ENCODE assay signal across 9 cellular contexts in genomic region chr14:74980746-74981661, GRCh38. TPM values are rescaled to one million over a fixed set of nuclear protein-coding genes. Genes with fewer than 3 reads are reported as not detected.
DNase-seq lines count a peak whose midpoint lies in the region; ATAC-seq and TF ChIP-seq lines count a peak whose summit lies in the region.
"Had no signal": no experiment of that assay in that cellular context is flagged by ENCODE, and none has a peak within 500 bp of the region (broad histone marks: within the 10 kb centered on the region; RNA-seq: fewer than 3 reads in every experiment).

No MANE protein-coding gene starts in this region.

- H3K9me2 ChIP-seq in SK-N-SH, result no peaks in the 10 kb centered on the region
- no peaks in the 10 kb centered on the region for H3K9me2 ChIP-seq in Karpas-422 (replicated peaks; ENCODE audit: insufficient read depth, low read length)

- peaks cover 35 to 52% of the 10 kb centered on the region in 2 experiments; a peak in 3 of 4 replicates for H3K4me1 ChIP-seq in SK-N-SH (ENCODE audit: control insufficient read depth in 1 of 2, insufficient read depth in 2 of 2, low read depth in 1 of 2, low read length in 1 of 2)
- H3K4me1 ChIP-seq in suprapubic skin, result peaks cover 54% of the 10 kb centered on the region
- H3K4me1 ChIP-seq in Karpas-422 (ENCODE audit: low read length), result no peaks in the 10 kb centered on the region

- H3K27ac ChIP-seq in SK-N-SH (ENCODE audit: low read depth in 2 of 2, low read length in 1 of 2), result no peak overlapping the region; a peak in 1 of 4 replicates
- no peak overlapping the region for H3K27ac ChIP-seq in suprapubic skin
- no peak overlapping the region for H3K27ac ChIP-seq in Karpas-422 (ENCODE audit: low read length)

- no peaks in the 10 kb centered on the region for H3K36me3 ChIP-seq in SK-N-SH (replicated peaks in 1 of 2; ENCODE audit: control insufficient read depth in 1 of 2, insufficient read depth in 2 of 2, low read length in 1 of 2)
- no peaks in the 10 kb centered on the region for H3K36me3 ChIP-seq in suprapubic skin
- H3K36me3 ChIP-seq in Karpas-422 (ENCODE audit: insufficient read depth, low read length), result no peaks in the 10 kb centered on the region

- POLR2A ChIA-PET in SK-N-SH (lab: Yijun Ruan, JAX), result interaction anchor here (1.6 kb wide), 1 partner anchor 146 kb away, joined by 5 read pairs; the partner anchor contains the start of gene NEK9

- H3K27me3 ChIP-seq in SK-N-SH (ENCODE audit: insufficient read depth) (no peaks in the 10 kb centered on the region), suprapubic skin (no peaks in the 10 kb centered on the region), Karpas-422 (ENCODE audit: low read length) (no peaks in the 10 kb centered on the region)

- no peaks in the 10 kb centered on the region for H3F3A ChIP-seq in SK-N-SH (replicated peaks; ENCODE audit: insufficient read depth)

- TF ChIP-seq CTCF in SK-N-SH (IDR thresholded peaks at IDR 0.05), result no peak
- TF ChIP-seq CTCF in suprapubic skin (IDR thresholded peaks at IDR 0.05), result no peak

- no peak for TF ChIP-seq RAD21 in SK-N-SH (IDR thresholded peaks at IDR 0.05; ENCODE audit: low read length)

- H4K20me1 ChIP-seq in SK-N-SH (ENCODE audit: insufficient read depth) (no peaks in the 10 kb centered on the region), Karpas-422 (ENCODE audit: insufficient read depth, low read depth, low read length) (no peaks in the 10 kb centered on the region)

- H3K9ac ChIP-seq in SK-N-SH, result no peak overlapping the region
- H3K9ac ChIP-seq in Karpas-422 (ENCODE audit: low read length), result no peak overlapping the region

- no peak for TF ChIP-seq EP300 in SK-N-SH (IDR thresholded peaks at IDR 0.05; ENCODE audit: borderline replicate concordance in 1 of 2, low read depth in 1 of 2, low read length in 1 of 2)
- TF ChIP-seq EP300 in suprapubic skin (IDR thresholded peaks at IDR 0.05), result no peak

- TF ChIP-seq POLR2A in suprapubic skin (IDR thresholded peaks at IDR 0.05), result no peak

- H3K4me2 ChIP-seq in SK-N-SH, result peak overlapping the region; percentile 48; the same call in 1 of the 2 replicates
- no peak overlapping the region for H3K4me2 ChIP-seq in Karpas-422 (ENCODE audit: low read depth, low read length, poor library complexity, severe bottlenecking)

- no peak overlapping the region for H2AFZ ChIP-seq in SK-N-SH (ENCODE audit: low read depth)
- no peak overlapping the region for H2AFZ ChIP-seq in Karpas-422 (ENCODE audit: low read length)

- peak; percentile 29 for DNase-seq in NCI-H2171 treated with DMSO at 0.1 percent for 48 hours (lab: John Stamatoyannopoulos, UW)
- DNase-seq in NCI-H2171 (lab: John Stamatoyannopoulos, UW), result no peak
- no peak for DNase-seq in SK-N-SH
- DNase-seq in left cardiac atrium, result peak; percentile 61
- peak; percentile 62 to 76 for DNase-seq in suprapubic skin (ENCODE audit: low spot score in 2 of 2)
- DNase-seq in Karpas-422, result no peak
- DNase-seq in NCI-H1694 (lab: John Stamatoyannopoulos, UW), result no peak
- DNase-seq in CD1c-positive myeloid dendritic cell (ENCODE audit: extremely low spot score), result no peak

- no peaks in the 10 kb centered on the region for H3K9me3 ChIP-seq in SK-N-SH
- H3K9me3 ChIP-seq in suprapubic skin, result no peaks in the 10 kb centered on the region
- no peaks in the 10 kb centered on the region for H3K9me3 ChIP-seq in Karpas-422 (ENCODE audit: low read length)

- intact Hi-C loops in left cardiac atrium (cut with DNase I), result no loop called here

- CTCF ChIA-PET in SK-N-SH (lab: Yijun Ruan, JAX), result interaction anchor here (0.9 to 1.6 kb wide), 4 partner anchors 21 to 42 kb away, joined by 3 to 4 read pairs (median 3); partner anchors contain the start of gene EIF2B2

- WGBS in SK-N-SH (ENCODE audit: low lambda C conversion rate), result 79% methylated on average over 26 of the region's 40 CpGs
- WGBS in suprapubic skin, result 69% methylated on average over 3 of the region's 40 CpGs

- H3K79me2 ChIP-seq in SK-N-SH (ENCODE audit: insufficient read depth) (no peaks in the 10 kb centered on the region), Karpas-422 (ENCODE audit: low read length) (no peaks in the 10 kb centered on the region)

- no peak overlapping the region for H3K4me3 ChIP-seq in SK-N-SH (ENCODE audit: low read depth in 2 of 2, low read length in 1 of 2)
- no peak overlapping the region for H3K4me3 ChIP-seq in suprapubic skin
- H3K4me3 ChIP-seq in Karpas-422 (ENCODE audit: low read length), result no peak overlapping the region
- H3K4me3 ChIP-seq: skin epidermis had no signal

- ATAC-seq in left cardiac atrium, result peak; percentile 3 to 34

TF ChIP-seq in SK-N-SH, 30 proteins besides CTCF, POLR2A, EP300 and RAD21:
- TF ChIP-seq NFIC (IDR thresholded peaks at IDR 0.05; ENCODE audit: borderline replicate concordance) (peak; percentile 51; the same call in 1 of the 2 replicates), TEAD4 (IDR thresholded peaks at IDR 0.05; ENCODE audit: borderline replicate concordance, insufficient read depth) (no peak), SMC3 (IDR thresholded peaks at IDR 0.05; ENCODE audit: low read depth, low read length) (no peak), SIN3A (IDR thresholded peaks at IDR 0.05; ENCODE audit: borderline replicate concordance, low read depth, low read length) (no peak), RXRA (IDR thresholded peaks at IDR 0.05; ENCODE audit: borderline replicate concordance, low read depth) (0 out of 2 replicates have a peak, but pooled peaks have one; percentile 44), MAX (IDR thresholded peaks at IDR 0.05; ENCODE audit: low read depth) (no peak), TCF12 (IDR thresholded peaks at IDR 0.05) (peak; percentile 36; the same call in 1 of the 2 replicates)

RNA-seq across cellular contexts. Expression of gene EIF2B2, which starts 21.7 kb away (rescaled TPM):
- 111 and 125 TPM in 2 replicates for polyA plus RNA-seq in SK-N-SH (2012; rRNA removed)
- polyA plus RNA-seq in SK-N-SH (2012; cell fraction: cytosol; rRNA removed), result 96.3 and 101 TPM in 2 replicates
- 86.6 and 105 TPM in 2 replicates for polyA plus RNA-seq in SK-N-SH (2012; cell fraction: nucleus; rRNA removed)
- total RNA-seq in left cardiac atrium (10 to 100 TPM; 27.8 to 30.3 TPM), suprapubic skin (10 to 100 TPM; 28.9 to 46.2 (median 33.8) TPM)
- 86.5 and 106 TPM in 2 replicates for total RNA-seq in Karpas-422 (2014; rRNA removed; shearing (Covaris generic); ENCODE audit: low replicate concordance)

RNA-seq across cellular contexts. Expression of gene PGF, which starts 25.6 kb away (rescaled TPM):
- 2.3 and 4.4 TPM in 2 replicates for polyA plus RNA-seq in SK-N-SH (2012; rRNA removed)
- 2.0 and 3.5 TPM in 2 replicates for polyA plus RNA-seq in SK-N-SH (2012; cell fraction: cytosol; rRNA removed)
- polyA plus RNA-seq in SK-N-SH (2012; cell fraction: nucleus; rRNA removed), result 2.6 and 3.5 TPM in 2 replicates
- total RNA-seq in left cardiac atrium (1 to 10 TPM; 4.6 to 5.0 TPM), suprapubic skin (10 to 100 TPM in 1 of 4 donors, 1 to 10 TPM in 3; 3.5 to 10.5 (median 7.9) TPM)
- 3.5 and 8.3 TPM in 2 replicates for total RNA-seq in Karpas-422 (2014; rRNA removed; shearing (Covaris generic); ENCODE audit: low replicate concordance)

RNA-seq across cellular contexts. Expression of gene RPS6KL1, which starts 57.9 kb away (rescaled TPM):
- polyA plus RNA-seq in SK-N-SH (2012; rRNA removed), result 2.5 and 4.4 TPM in 2 replicates
- polyA plus RNA-seq in SK-N-SH (2012; cell fraction: cytosol; rRNA removed), result 1.2 and 2.1 TPM in 2 replicates
- polyA plus RNA-seq in SK-N-SH (2012; cell fraction: nucleus; rRNA removed), result 12.2 and 14.8 TPM in 2 replicates
- total RNA-seq in left cardiac atrium (10 to 100 TPM; 11.9 to 15.4 TPM), suprapubic skin (1 to 10 TPM in 3 of 4 donors, under 1 TPM in 1; 0.86 to 7.5 (median 1.8) TPM)
- total RNA-seq in Karpas-422 (2014; rRNA removed; shearing (Covaris generic); ENCODE audit: low replicate concordance), result 34.3 and 60.2 TPM in 2 replicates

Comparison
In these comparisons a context has a peak if more than half of its experiments do, and no peak if none do; other contexts are left out.
1. DNase-seq: peak in NCI-H2171 treated with DMSO at 0.1 percent for 48 hours (single experiment), left cardiac atrium (single experiment) and suprapubic skin (2 of 2); none in NCI-H2171 (single experiment), SK-N-SH (single experiment), Karpas-422 (single experiment), NCI-H1694 (single experiment) and CD1c-positive myeloid dendritic cell (single experiment).